In genomic region chr11:94934362-94934761, GRCh38 we compare ENCODE assay signal across 10 cellular contexts. TPM values are rescaled to one million over a fixed set of nuclear protein-coding genes. Genes with fewer than 3 reads are reported as not detected.
DNase-seq lines count a peak whose midpoint lies in the region; ATAC-seq and TF ChIP-seq lines count a peak whose summit lies in the region.
"Had no signal": no experiment of that assay in that cellular context is flagged by ENCODE, and none has a peak within 500 bp of the region (broad histone marks: within the 10 kb centered on the region; RNA-seq: fewer than 3 reads in every experiment).

No MANE protein-coding gene starts in this region.

- TF ChIP-seq POLR2A in esophagus squamous epithelium (IDR thresholded peaks at IDR 0.05), result no peak

- 52 to 58% methylated on average over 4 of the region's 4 CpGs for WGBS in esophagus squamous epithelium, 2 donors

- POLR2A ChIA-PET in Panc1 (lab: Charles Lee), result no interaction called here

- H3K4me1 ChIP-seq in Panc1 (ENCODE audit: control insufficient read depth, insufficient read depth, low read length) (no peaks in the 10 kb centered on the region), esophagus squamous epithelium (peaks cover 0 to 36% (median 9%) of the 10 kb centered on the region in 3 donors)

- no peaks in the 10 kb centered on the region for H3K9me3 ChIP-seq in Panc1 (ENCODE audit: control insufficient read depth, insufficient read depth, low read depth, low read length)
- no peaks in the 10 kb centered on the region for H3K9me3 ChIP-seq in esophagus squamous epithelium
- H3K9me3 ChIP-seq: testis had no signal

- no TSS peak for BruUV-seq in Panc1 (replicated peaks; lab: Mats Ljungman, UMichigan)

- H3K27ac ChIP-seq in Panc1 (ENCODE audit: low read length) (no peak overlapping the region), esophagus squamous epithelium (peak overlapping the region in 3 of 4 donors; percentile 1 to 58 (median 54))
- H3K27ac ChIP-seq: 22Rv1, testis had no signal

- peak; percentile 30 for DNase-seq in DMS53 (lab: John Stamatoyannopoulos, UW)
- no peak for DNase-seq in DMS53 treated with DMSO at 0.1 percent for 48 hours (lab: John Stamatoyannopoulos, UW; ENCODE audit: unreplicated experiment)
- DNase-seq in Panc1 (ENCODE audit: low read depth, low spot score), result no peak
- no peak for DNase-seq in esophagus squamous epithelium (lab: John Stamatoyannopoulos, UW)
- peak in 8 of 10 donors; percentile 21 to 88 (median 44) for DNase-seq in posterior cingulate gyrus
- DNase-seq in NCI-H774 (lab: John Stamatoyannopoulos, UW), result no peak
- DNase-seq in epidermal melanocyte (ENCODE audit: insufficient read length, low spot score), result no peak
- DNase-seq in NCI-H2081 (lab: John Stamatoyannopoulos, UW), result no peak
- DNase-seq: testis had no signal

- no peaks in the 10 kb centered on the region for H3K36me3 ChIP-seq in Panc1 (ENCODE audit: control insufficient read depth, insufficient read depth, low read length)
- no peaks in the 10 kb centered on the region for H3K36me3 ChIP-seq in esophagus squamous epithelium

- in situ Hi-C loops in Panc1 (cut with HindIII; ENCODE audit: low pct_unique_long_range_greater_than_20kb, low sequenced_read_pairs), result no loop called here

- CTCF ChIA-PET in Panc1 (lab: Charles Lee), result no interaction called here

- ATAC-seq in Panc1, result 0 out of 2 replicates have a peak, but pooled peaks have one; percentile 30

- intact Hi-C loops in Panc1 (cut with micrococcal nuclease; ENCODE audit: unreplicated experiment) (no loop called here), esophagus squamous epithelium (cut with DNase I) (no loop called here), posterior cingulate gyrus (cut with DNase I) (no loop called here)

- H3K27me3 ChIP-seq in Panc1 (ENCODE audit: control insufficient read depth, insufficient read depth, low read length) (peaks cover 3% of the 10 kb centered on the region; the same call in 1 of the 2 replicates), esophagus squamous epithelium (no peaks in the 10 kb centered on the region)
- H3K27me3 ChIP-seq: testis had no signal

- TF ChIP-seq CTCF in Panc1 (IDR thresholded peaks at IDR 0.05), result no peak
- no peak for TF ChIP-seq CTCF in esophagus squamous epithelium (IDR thresholded peaks at IDR 0.05)

- no peak overlapping the region for H3K4me3 ChIP-seq in Panc1 (ENCODE audit: low read depth in 2 of 2, low read length in 2 of 2)
- H3K4me3 ChIP-seq in esophagus squamous epithelium, result no peak overlapping the region
- H3K4me3 ChIP-seq: testis had no signal

RNA-seq across cellular contexts. Expression of gene CWC15, which starts 39.0 kb away (rescaled TPM):
- total RNA-seq in Panc1 (2021; ENCODE audit: unreplicated experiment) (58.9 TPM), esophagus squamous epithelium (10 to 100 TPM; 29.3 to 52.6 (median 37.6) TPM)
- 45.6 TPM for polyA plus RNA-seq in Panc1 (2012; ENCODE audit: insufficient read length)

RNA-seq across cellular contexts. Expression of gene KDM4D, which starts 39.1 kb away (rescaled TPM):
- total RNA-seq in Panc1 (2021; ENCODE audit: unreplicated experiment) (0.87 TPM), esophagus squamous epithelium (under 1 TPM; 0.38 to 0.83 (median 0.44) TPM)
- polyA plus RNA-seq in Panc1 (2012; ENCODE audit: insufficient read length), result 0.36 TPM

Comparison
In these comparisons a context has a peak if more than half of its experiments do, and no peak if none do; other contexts are left out.
1. DNase-seq: peak in DMS53 (single experiment) and posterior cingulate gyrus (8 of 10); none in DMS53 treated with DMSO at 0.1 percent for 48 hours (single experiment), Panc1 (single experiment), esophagus squamous epithelium (single experiment), NCI-H774 (single experiment), epidermal melanocyte (single experiment) and NCI-H2081 (0 of 2).